Comparison of ENCODE assay signal across 10 cellular contexts in genomic region chr7:64667311-64667710, GRCh38. TPM values are rescaled to one million over a fixed set of nuclear protein-coding genes. Genes with fewer than 3 reads are reported as not detected.
DNase-seq lines count a peak whose midpoint lies in the region; ATAC-seq and TF ChIP-seq lines count a peak whose summit lies in the region.
"Had no signal": no experiment of that assay in that cellular context is flagged by ENCODE, and none has a peak within 500 bp of the region (broad histone marks: within the 10 kb centered on the region; RNA-seq: fewer than 3 reads in every experiment).

No MANE protein-coding gene starts in this region.

- peak overlapping the region; percentile 20 to 86 for H3K27ac ChIP-seq in breast epithelium

- DNase-seq in GM06990 (ENCODE audit: extremely low read depth, insufficient read length) = no peak
- DNase-seq in MG63 = no peak
- DNase-seq in breast epithelium (ENCODE audit: low spot score in 2 of 2) = no peak
- no peak for DNase-seq in HEK293T (ENCODE audit: extremely low spot score)
- DNase-seq: aorta, mucosa of descending colon, NCI-H2081 treated with DMSO at 0.1 percent for 48 hours had no signal

- H3K9me3 ChIP-seq in MG63 (no peaks in the 10 kb centered on the region), breast epithelium (no peaks in the 10 kb centered on the region), neuron (ENCODE audit: low read length) (peaks cover 14% of the 10 kb centered on the region)

- intact Hi-C loops in breast epithelium (cut with DNase I; ENCODE audit: low total_unique reads) = no loop called here

- no peak for ATAC-seq in GM18868 (IDR thresholded peaks at IDR 0.05; ENCODE audit: unreplicated experiment)
- ATAC-seq in HG02588 (IDR thresholded peaks at IDR 0.05; ENCODE audit: unreplicated experiment) = no peak
- ATAC-seq: mucosa of descending colon had no signal

- TF ChIP-seq POLR2A in breast epithelium (IDR thresholded peaks at IDR 0.05) = no peak

- POLR2A ChIA-PET in HEK293T (lab: Yijun Ruan, JAX) = interaction anchor here (1.8 kb wide), 1 partner anchor 21 kb away, joined by 4 read pairs; no protein-coding TSS in a partner anchor

- peak overlapping the region; percentile 76 for H3K4me3 ChIP-seq in GM06990 (replicated peaks; ENCODE audit: low read depth, low read length)
- peak overlapping the region; percentile 73 for H3K4me3 ChIP-seq in MG63
- peak overlapping the region in 2 of 3 donors; percentile 77 to 84 for H3K4me3 ChIP-seq in breast epithelium
- peak overlapping the region; percentile 88 for H3K4me3 ChIP-seq in neuron (ENCODE audit: low read length)
- H3K4me3 ChIP-seq: mucosa of descending colon had no signal

- H3K4me1 ChIP-seq in breast epithelium = no peaks in the 10 kb centered on the region
- peaks cover 13% of the 10 kb centered on the region for H3K4me1 ChIP-seq in neuron (ENCODE audit: insufficient read depth, low read length)

- H2AFZ ChIP-seq in neuron (ENCODE audit: low read depth, low read length) = no peak overlapping the region

- no peaks in the 10 kb centered on the region for H3K27me3 ChIP-seq in GM06990 (replicated peaks; ENCODE audit: control insufficient read depth, insufficient read depth, low read length)
- H3K27me3 ChIP-seq in MG63 = no peaks in the 10 kb centered on the region
- no peaks in the 10 kb centered on the region for H3K27me3 ChIP-seq in breast epithelium
- no peaks in the 10 kb centered on the region for H3K27me3 ChIP-seq in neuron (ENCODE audit: insufficient read depth, low read length)

- H3K36me3 ChIP-seq in GM06990 (ENCODE audit: control insufficient read depth, insufficient read depth, low read length) (peaks cover 8% of the 10 kb centered on the region), MG63 (peaks cover 8% of the 10 kb centered on the region; the same call in 1 of the 2 replicates), breast epithelium (no peaks in the 10 kb centered on the region), neuron (ENCODE audit: insufficient read depth, low read length) (peaks cover 30% of the 10 kb centered on the region)

- TF ChIP-seq CTCF in GM06990 (IDR thresholded peaks at IDR 0.05; ENCODE audit: insufficient read depth, low read length, poor library complexity, severe bottlenecking) (no peak), breast epithelium (IDR thresholded peaks at IDR 0.05) (no peak)

- CTCF ChIA-PET in HEK293T (lab: Yijun Ruan, JAX) = interaction anchor here (0.6 to 0.9 kb wide), 2 partner anchors 40 to 370 kb away, joined by 3 to 6 read pairs; no protein-coding TSS in a partner anchor

TF ChIP-seq in HEK293T, 16 proteins besides CTCF, POLR2A, EP300 and RAD21:
- TF ChIP-seq ZNF384 (IDR thresholded peaks at IDR 0.05) = no peak
- no peak for TF ChIP-seq HDGF (IDR thresholded peaks at IDR 0.05; ENCODE audit: borderline replicate concordance)
- no peak for TF ChIP-seq L3MBTL2 (conservative IDR thresholded peaks at IDR 0.05)

RNA-seq across cellular contexts. Expression of gene ZNF107, which starts 1.4 kb away (rescaled TPM):
- total RNA-seq in MG63 (2014; rRNA removed; shearing (Covaris generic); ENCODE audit: low replicate concordance) = 0.92 and 2.6 TPM in 2 replicates
- 10 to 100 TPM in 2 of 3 donors, 1 to 10 TPM in 1; 3.7 to 72.7 (median 33.1) TPM for total RNA-seq in breast epithelium
